ENCODE assay signal across 25 cellular contexts in genomic region chr4:177696438-177696966, GRCh38.
A peak's percentile ranks its signal among the peaks of the same experiment; 100 is the strongest.
DNase-seq lines count a peak whose midpoint lies in the region; ATAC-seq and TF ChIP-seq lines count a peak whose summit lies in the region.
"Had no signal": no experiment of that assay in that cellular context is flagged by ENCODE, and none has a peak within 500 bp of the region (broad histone marks: within the 10 kb centered on the region; RNA-seq: fewer than 3 reads in every experiment).

No MANE protein-coding gene starts in this region.

- no peaks in the 10 kb centered on the region for H3K27me3 Mint-ChIP-seq in GM23338 (ENCODE audit: insufficient read depth, low read depth, poor library complexity)
- H3K27me3 Mint-ChIP-seq in CD4-positive, alpha-beta T cell = peaks cover 6% of the 10 kb centered on the region
- H3K27me3 Mint-ChIP-seq: IgD-negative memory B cell, memory B cell had no signal

- H4K20me1 ChIP-seq in GM23338 (replicated peaks; ENCODE audit: insufficient read depth) = no peaks in the 10 kb centered on the region
- H4K20me1 ChIP-seq: BLaER1 treated with 17β-estradiol and CSF1 and Interleukin-3, amounts not matched to agents 10 nM and 100 nM had no signal

- intact Hi-C loops in CD4-positive, alpha-beta T cell (cut with DNase I, micrococcal nuclease) = no loop called here

- H3K4me3 Mint-ChIP-seq in GM23338 = no peak overlapping the region
- no peak overlapping the region for H3K4me3 Mint-ChIP-seq in CD4-positive, alpha-beta T cell
- H3K4me3 Mint-ChIP-seq: IgD-negative memory B cell, memory B cell had no signal

- H3K36me3 ChIP-seq in GM23338 (ENCODE audit: insufficient read depth) (no peaks in the 10 kb centered on the region), NT2/D1 (ENCODE audit: insufficient read depth, insufficient read length, low read length) (no peaks in the 10 kb centered on the region)
- H3K36me3 ChIP-seq: BLaER1 treated with 17β-estradiol and CSF1 and Interleukin-3, amounts not matched to agents 10 nM and 100 nM; colonic mucosa; gastroesophageal sphincter; neutrophil; prostate gland had no signal

- no peak overlapping the region for H3K27ac ChIP-seq in GM23338 (ENCODE audit: low read depth)
- no peak overlapping the region for H3K27ac ChIP-seq in CD4-positive, alpha-beta T cell (ENCODE audit: low read depth, low read length)
- H3K27ac ChIP-seq: BLaER1 treated with 17β-estradiol and CSF1 and Interleukin-3, amounts not matched to agents 10 nM and 100 nM; colonic mucosa; gastroesophageal sphincter; neutrophil; prostate gland had no signal

- DNase-seq in GM23338 (ENCODE audit: low spot score) = peak; percentile 46
- peak; percentile 13 for DNase-seq in NT2/D1 (ENCODE audit: low read depth, low spot score)
- peak; percentile 42 for DNase-seq in epithelial cell of proximal tubule (ENCODE audit: low read depth)
- peak; percentile 26 for DNase-seq in kidney tubule cell (ENCODE audit: low spot score)
- no peak for DNase-seq in CD4-positive, alpha-beta T cell
- no peak for DNase-seq in activated naive CD4-positive, alpha-beta T cell (lab: John Stamatoyannopoulos, UW)
- no peak for DNase-seq in HuH-7.5 (ENCODE audit: low spot score)
- no peak for DNase-seq in NAMALWA (ENCODE audit: low spot score)
- DNase-seq: activated CD4-positive, CD25-positive, alpha-beta regulatory T cell; activated naive CD4-positive, alpha-beta T cell treated with anti-CD3 and anti-CD28 coated beads, Interleukin-2, amount 50 U/mL, for 16 hours; Caco-2; colonic mucosa; DMS79; left colon; NCI-H1092 treated with DMSO at 0.1 percent for 48 hours; NCI-H1930; NCI-H526 treated with DMSO at 0.1 percent for 48 hours; SIG-M5; stimulated activated naive CD4-positive, alpha-beta T cell treated with Interleukin-2 at 50 U/mL for 16 hours had no signal

- no peak overlapping the region for H3K9ac ChIP-seq in NT2/D1 (ENCODE audit: insufficient read length, low read depth)
- H3K9ac ChIP-seq: BLaER1 treated with 17β-estradiol and CSF1 and Interleukin-3, amounts not matched to agents 10 nM and 100 nM had no signal

- TF ChIP-seq CTCF in GM23338 (conservative IDR thresholded peaks at IDR 0.05; ENCODE audit: low read depth in 2 of 2) (peak in 1 of 2 experiments; percentile 28; a peak in 3 of 4 replicates), epithelial cell of proximal tubule (conservative IDR thresholded peaks at IDR 0.05; ENCODE audit: low read depth, low read length) (no peak)
- no peak for TF ChIP-seq CTCF in CD4-positive, alpha-beta T cell (IDR thresholded peaks at IDR 0.05)

- H2AFZ ChIP-seq in GM23338 = peak overlapping the region; percentile 89

- no peaks in the 10 kb centered on the region for H3K9me3 ChIP-seq in NT2/D1 (ENCODE audit: insufficient read depth, low read length)
- no peaks in the 10 kb centered on the region for H3K9me3 ChIP-seq in CD4-positive, alpha-beta T cell (ENCODE audit: control insufficient read depth, low read length)
- H3K9me3 ChIP-seq: BLaER1 treated with 17β-estradiol and CSF1 and Interleukin-3, amounts not matched to agents 10 nM and 100 nM; Caco-2; colonic mucosa; gastroesophageal sphincter; neutrophil; prostate gland had no signal

- H3K9me3 Mint-ChIP-seq in GM23338 = no peaks in the 10 kb centered on the region; the same call in 2 of the 3 replicates
- H3K9me3 Mint-ChIP-seq in CD4-positive, alpha-beta T cell = no peaks in the 10 kb centered on the region

- H3K4me3 ChIP-seq in GM23338 (no peak overlapping the region), NT2/D1 (ENCODE audit: insufficient read length, low read depth) (no peak overlapping the region), epithelial cell of proximal tubule (ENCODE audit: low read depth, low read length) (no peak overlapping the region)
- H3K4me3 ChIP-seq: BLaER1 treated with 17β-estradiol and CSF1 and Interleukin-3, amounts not matched to agents 10 nM and 100 nM; colonic mucosa; gastroesophageal sphincter; prostate gland had no signal

- CTCF ChIA-PET in CD4-positive, alpha-beta T cell (lab: Charles Lee) = no interaction called here

- H3K4me1 Mint-ChIP-seq in GM23338 = peaks cover 6% of the 10 kb centered on the region; the same call in 2 of the 3 replicates
- H3K4me1 Mint-ChIP-seq in CD4-positive, alpha-beta T cell (ENCODE audit: low read depth) = no peaks in the 10 kb centered on the region
- H3K4me1 Mint-ChIP-seq: IgD-negative memory B cell, memory B cell had no signal

- POLR2A ChIA-PET in CD4-positive, alpha-beta T cell (lab: Charles Lee) = no interaction called here

- peak; percentile 83 for ATAC-seq in GM23338
- ATAC-seq in CD4-positive, alpha-beta T cell (ENCODE audit: poor library complexity) = no peak
- ATAC-seq: gastroesophageal sphincter, left colon had no signal

- no peaks in the 10 kb centered on the region for H3K79me2 ChIP-seq in GM23338 (replicated peaks; ENCODE audit: insufficient read depth)

- H3K27ac Mint-ChIP-seq in GM23338 = peak overlapping the region; percentile 22; the same call in 1 of the 2 replicates
- no peak overlapping the region for H3K27ac Mint-ChIP-seq in CD4-positive, alpha-beta T cell
- H3K27ac Mint-ChIP-seq: IgD-negative memory B cell, memory B cell had no signal

- H3K27me3 ChIP-seq in GM23338 (ENCODE audit: insufficient read depth) = no peaks in the 10 kb centered on the region
- no peaks in the 10 kb centered on the region for H3K27me3 ChIP-seq in NT2/D1 (ENCODE audit: insufficient read depth, insufficient read length)
- no peaks in the 10 kb centered on the region for H3K27me3 ChIP-seq in CD4-positive, alpha-beta T cell (ENCODE audit: control insufficient read depth, insufficient read depth, low read length)
- H3K27me3 ChIP-seq: BLaER1 treated with 17β-estradiol and CSF1 and Interleukin-3, amounts not matched to agents 10 nM and 100 nM; colonic mucosa; gastroesophageal sphincter; neutrophil had no signal

- no peaks in the 10 kb centered on the region for H3F3A ChIP-seq in GM23338 (replicated peaks; ENCODE audit: low read depth)

- no peaks in the 10 kb centered on the region for H3K4me1 ChIP-seq in GM23338 (ENCODE audit: insufficient read depth)
- H3K4me1 ChIP-seq in NT2/D1 (ENCODE audit: insufficient read depth, insufficient read length) = no peaks in the 10 kb centered on the region
- H3K4me1 ChIP-seq: BLaER1 treated with 17β-estradiol and CSF1 and Interleukin-3, amounts not matched to agents 10 nM and 100 nM; Caco-2; colonic mucosa; gastroesophageal sphincter; prostate gland had no signal

- no peaks in the 10 kb centered on the region for H3K36me3 Mint-ChIP-seq in GM23338 (ENCODE audit: low read depth)
- no peaks in the 10 kb centered on the region for H3K36me3 Mint-ChIP-seq in CD4-positive, alpha-beta T cell (ENCODE audit: low read depth)
- H3K36me3 Mint-ChIP-seq: IgD-negative memory B cell, memory B cell had no signal

- H3K4me2 ChIP-seq in GM23338 = no peak overlapping the region
- H3K4me2 ChIP-seq: BLaER1 treated with 17β-estradiol and CSF1 and Interleukin-3, amounts not matched to agents 10 nM and 100 nM had no signal

- H3K9me2 ChIP-seq in GM23338 (ENCODE audit: insufficient read depth) = no peaks in the 10 kb centered on the region

TF ChIP-seq in GM23338, 12 proteins besides CTCF, POLR2A, EP300 and RAD21 (continues in another document):
- no peak for TF ChIP-seq ETS1 (IDR thresholded peaks at IDR 0.05)
- TF ChIP-seq EZH2phosphoT487 (IDR thresholded peaks at IDR 0.05; ENCODE audit: unreplicated experiment) = no peak
- no peak for TF ChIP-seq REST (IDR thresholded peaks at IDR 0.05; ENCODE audit: unreplicated experiment)

Comparison
In these comparisons a context has a peak if more than half of its experiments do, and no peak if none do; other contexts are left out.
1. DNase-seq: peak in GM23338 (single experiment), NT2/D1 (single experiment), epithelial cell of proximal tubule (single experiment) and kidney tubule cell (single experiment); none in CD4-positive, alpha-beta T cell (0 of 10), activated naive CD4-positive, alpha-beta T cell (0 of 4), HuH-7.5 (single experiment) and NAMALWA (single experiment).